Comparison of ENCODE assay signal across 22 cellular contexts in the genomic region with DNA sequence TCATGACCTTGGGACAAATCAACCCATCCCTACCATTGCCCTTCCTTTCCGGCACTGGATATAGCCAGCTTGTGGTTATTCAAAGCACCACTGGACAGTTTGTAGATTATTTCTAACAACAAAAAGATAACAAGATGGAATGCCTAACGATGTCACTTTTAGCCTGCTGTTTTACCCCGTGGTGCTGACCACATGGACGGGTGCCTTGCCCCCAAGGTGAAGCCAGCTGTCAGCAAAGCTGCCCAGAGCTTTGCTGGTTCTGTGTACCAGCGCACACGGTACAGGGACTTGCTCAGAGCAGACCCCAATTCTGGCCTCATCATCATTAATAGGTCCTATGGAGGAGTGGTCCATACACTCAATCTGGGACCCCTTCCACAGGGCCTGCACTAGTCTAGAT.
DNase-seq lines count a peak whose midpoint lies in the region; ATAC-seq, FAIRE-seq and TF ChIP-seq lines count a peak whose summit lies in the region.
"Had no signal": no experiment of that assay in that cellular context is flagged by ENCODE, and none has a peak within 500 bp of the region (broad histone marks: within the 10 kb centered on the region; RNA-seq: fewer than 3 reads in every experiment).

No MANE protein-coding gene starts in this region.

- no peak overlapping the region for H2AK9ac ChIP-seq in IMR-90 (replicated peaks; ENCODE audit: low read depth, low read length, poor library complexity)

- no peaks in the 10 kb centered on the region for H3K9me3 ChIP-seq in BLaER1
- H3K9me3 ChIP-seq in IMR-90 (ENCODE audit: control insufficient read depth, insufficient read depth, low read length) = no peaks in the 10 kb centered on the region
- H3K9me3 ChIP-seq in right atrium auricular region = no peaks in the 10 kb centered on the region
- H3K9me3 ChIP-seq: BE2C, Caco-2 had no signal

- ATAC-seq in IMR-90 (ENCODE audit: low read depth) = no peak
- no peak for ATAC-seq in HG02970 (IDR thresholded peaks at IDR 0.05; ENCODE audit: low FRiP score, unreplicated experiment)
- ATAC-seq: HCT116, K562 had no signal

- no peak overlapping the region for H2AFZ ChIP-seq in IMR-90 (replicated peaks; ENCODE audit: low read length, poor library complexity)

- H3K36me3 Mint-ChIP-seq in neural crest cell (ENCODE audit: low read depth) = peaks cover 12% of the 10 kb centered on the region
- H3K36me3 Mint-ChIP-seq in activated naive CD4-positive, alpha-beta T cell treated with anti-CD3 and anti-CD28 coated beads, Interleukin-2, amount 10 ng/mL, durations not matched to agents 7 days and 5 days = no peaks in the 10 kb centered on the region

- no peaks in the 10 kb centered on the region for H3K27me3 ChIP-seq in BLaER1
- no peaks in the 10 kb centered on the region for H3K27me3 ChIP-seq in IMR-90 (ENCODE audit: control insufficient read depth, insufficient read depth, low read length)
- no peaks in the 10 kb centered on the region for H3K27me3 ChIP-seq in right atrium auricular region
- H3K27me3 ChIP-seq: BE2C had no signal

- no peak overlapping the region for H2BK15ac ChIP-seq in IMR-90 (ENCODE audit: low read depth, low read length)

- no peak overlapping the region for H4K91ac ChIP-seq in IMR-90 (ENCODE audit: insufficient read depth, low read depth, low read length)

- no peak for TF ChIP-seq RAD21 in IMR-90 (IDR thresholded peaks at IDR 0.05; ENCODE audit: low read length)

- no peak overlapping the region for H3K23ac ChIP-seq in IMR-90 (ENCODE audit: low read depth, low read length)

- no peak overlapping the region for H2BK5ac ChIP-seq in IMR-90 (ENCODE audit: low read depth, low read length, poor library complexity, severe bottlenecking)

- H3K9me1 ChIP-seq in IMR-90 (ENCODE audit: insufficient read depth, low read length) = peaks cover 32% of the 10 kb centered on the region

- no peak overlapping the region for H3K14ac ChIP-seq in IMR-90 (replicated peaks; ENCODE audit: low read depth, low read length)

- peak overlapping the region; percentile 50 for H3K27ac Mint-ChIP-seq in neural crest cell (ENCODE audit: unreplicated experiment)
- no peak overlapping the region for H3K27ac Mint-ChIP-seq in activated naive CD4-positive, alpha-beta T cell treated with anti-CD3 and anti-CD28 coated beads, Interleukin-2, amount 10 ng/mL, durations not matched to agents 7 days and 5 days
- H3K27ac Mint-ChIP-seq: CD4-positive, alpha-beta T cell; HFFc6 had no signal

- in situ Hi-C loops in IMR-90 (cut with MboI; ENCODE audit: low sequenced_read_pairs) = no loop called here

- no TSS peak for BruUV-seq in IMR-90 (replicated peaks; lab: Mats Ljungman, UMichigan)

- H3K4me3 ChIP-seq in BLaER1 = no peak overlapping the region
- H3K4me3 ChIP-seq in IMR-90 (ENCODE audit: insufficient read depth, low read depth, low read length) = no peak overlapping the region
- H3K4me3 ChIP-seq in right atrium auricular region = no peak overlapping the region
- H3K4me3 ChIP-seq: K562 had no signal

- TF ChIP-seq POLR2A in IMR-90 (IDR thresholded peaks at IDR 0.05; ENCODE audit: low read depth, low read length) (no peak), GM12891 (IDR thresholded peaks at IDR 0.05; ENCODE audit: low read depth, low read length) (no peak)

- H3K27me3 Mint-ChIP-seq in neural crest cell (ENCODE audit: low read depth) = no peaks in the 10 kb centered on the region
- peaks cover 4% of the 10 kb centered on the region for H3K27me3 Mint-ChIP-seq in activated naive CD4-positive, alpha-beta T cell treated with anti-CD3 and anti-CD28 coated beads, Interleukin-2, amount 10 ng/mL, durations not matched to agents 7 days and 5 days
- H3K27me3 Mint-ChIP-seq: CD4-positive, alpha-beta T cell had no signal

- no peak overlapping the region for H2AK5ac ChIP-seq in IMR-90 (ENCODE audit: low read depth, low read length)

- CTCF ChIA-PET in IMR-90 (lab: Yijun Ruan, JAX) = no interaction called here
- CTCF ChIA-PET in activated naive CD4-positive, alpha-beta T cell treated with anti-CD3 and anti-CD28 coated beads, Interleukin-2, amount 10 ng/mL, durations not matched to agents 7 days and 5 days (lab: Charles Lee) = no interaction called here

- H4K20me1 ChIP-seq in BLaER1 (peaks cover 100% of the 10 kb centered on the region), IMR-90 (ENCODE audit: insufficient read depth, low read length) (no peaks in the 10 kb centered on the region)

- no peak for FAIRE-seq in GM12891 (lab: Jason Lieb, UNC)
- FAIRE-seq: A204.1, K562 had no signal

- POLR2A ChIA-PET in IMR-90 (lab: Charles Lee; ENCODE audit: unreplicated experiment) = interaction anchor here (0.6 kb wide), 1 partner anchor 807 kb away, joined by 8 read pairs; no protein-coding TSS in a partner anchor

- H3K4me3 Mint-ChIP-seq in neural crest cell = no peak overlapping the region
- H3K4me3 Mint-ChIP-seq in activated naive CD4-positive, alpha-beta T cell treated with anti-CD3 and anti-CD28 coated beads, Interleukin-2, amount 10 ng/mL, durations not matched to agents 7 days and 5 days = no peak overlapping the region
- H3K4me3 Mint-ChIP-seq: CD4-positive, alpha-beta T cell; HFFc6 had no signal

- H3K4me2 ChIP-seq in BLaER1 = peak overlapping the region; percentile 76; the same call in 1 of the 2 replicates
- no peak overlapping the region for H3K4me2 ChIP-seq in IMR-90 (ENCODE audit: low read depth, low read length)

- no peaks in the 10 kb centered on the region for H3K9me3 Mint-ChIP-seq in neural crest cell
- H3K9me3 Mint-ChIP-seq in activated naive CD4-positive, alpha-beta T cell treated with anti-CD3 and anti-CD28 coated beads, Interleukin-2, amount 10 ng/mL, durations not matched to agents 7 days and 5 days = no peaks in the 10 kb centered on the region
- H3K9me3 Mint-ChIP-seq: CD4-positive, alpha-beta T cell; HFFc6 had no signal

- no CpG with 5 or more reads among the region's 6 CpGs for WGBS in IMR-90 (ENCODE audit: extremely low coverage in 2 of 2, insufficient read length in 1 of 2), 2 experiments

- H3K4me1 ChIP-seq in BLaER1 (peaks cover 66% of the 10 kb centered on the region), IMR-90 (ENCODE audit: control insufficient read depth, insufficient read depth, low read length) (peaks cover 8% of the 10 kb centered on the region), right atrium auricular region (peaks cover 0 to 20% of the 10 kb centered on the region in 2 donors)
- H3K4me1 ChIP-seq: BE2C, Caco-2 had no signal

- H3K27ac ChIP-seq in BLaER1 = no peak overlapping the region; the same call in 1 of the 2 replicates
- no peak overlapping the region for H3K27ac ChIP-seq in IMR-90 (ENCODE audit: insufficient read depth, low read length)
- peak overlapping the region; percentile 4 to 53 for H3K27ac ChIP-seq in right atrium auricular region
- H3K27ac ChIP-seq: C4-2B, HL-60 had no signal

- H3K4ac ChIP-seq in IMR-90 (ENCODE audit: low read depth, low read length) = no peak overlapping the region; the same call in 1 of the 2 replicates

- H2BK120ac ChIP-seq in IMR-90 (ENCODE audit: low read depth, low read length) = no peak overlapping the region

- dilution Hi-C loops in IMR-90 (cut with HindIII; ENCODE audit: low sequenced_read_pairs, unreplicated experiment) = no loop called here

- peaks cover 21% of the 10 kb centered on the region for H3K4me1 Mint-ChIP-seq in neural crest cell
- no peaks in the 10 kb centered on the region for H3K4me1 Mint-ChIP-seq in activated naive CD4-positive, alpha-beta T cell treated with anti-CD3 and anti-CD28 coated beads, Interleukin-2, amount 10 ng/mL, durations not matched to agents 7 days and 5 days

- TF ChIP-seq CTCF in IMR-90 (conservative IDR thresholded peaks at IDR 0.05; ENCODE audit: low read depth, low read length) (no peak), right atrium auricular region (IDR thresholded peaks at IDR 0.05) (no peak), neural crest cell (conservative IDR thresholded peaks at IDR 0.05) (no peak)

- no peak overlapping the region for H4K8ac ChIP-seq in IMR-90 (ENCODE audit: low read depth in 2 of 2, low read length in 2 of 2)

- DNase-seq in IMR-90 (no peak), right atrium auricular region (ENCODE audit: low spot score) (no peak), neural crest cell (ENCODE audit: low read depth, low spot score) (no peak), GM12891 (ENCODE audit: insufficient read length, low spot score) (no peak)
- no peak for DNase-seq in activated naive CD4-positive, alpha-beta T cell treated with anti-CD3 and anti-CD28 coated beads, Interleukin-2, amount 10 ng/mL, durations not matched to agents 7 days and 5 days
- DNase-seq: ACHN; BE2C; Caco-2; CD4-positive, alpha-beta T cell; DMS153; DMS79; GDM1; GOT3; H7; HFFc6 had no signal

- H3K56ac ChIP-seq in IMR-90 (ENCODE audit: extremely low read depth, insufficient read depth, low read length) = no peak overlapping the region

- H3K9ac ChIP-seq in BLaER1 = no peak overlapping the region
- H3K9ac ChIP-seq in IMR-90 (ENCODE audit: low read depth, low read length) = no peak overlapping the region

- peak overlapping the region; percentile 55; the same call in 1 of the 2 replicates for H4K5ac ChIP-seq in IMR-90 (ENCODE audit: low read depth, low read length)

- peaks cover 27 to 60% of the 10 kb centered on the region in 2 experiments for H3K79me1 ChIP-seq in IMR-90 (ENCODE audit: low read depth in 1 of 2, low read length in 2 of 2)

- no peak overlapping the region for H2BK20ac ChIP-seq in IMR-90 (ENCODE audit: low read depth, low read length)

- H3K36me3 ChIP-seq in BLaER1 (peaks cover 97% of the 10 kb centered on the region), IMR-90 (ENCODE audit: control insufficient read depth, insufficient read depth, low read length) (peaks cover 75% of the 10 kb centered on the region), right atrium auricular region (no peaks in the 10 kb centered on the region)

- intact Hi-C loops in IMR-90 (cut with micrococcal nuclease) = no loop called here

- H3K18ac ChIP-seq in IMR-90 (ENCODE audit: low read depth, low read length) = no peak overlapping the region

TF ChIP-seq in IMR-90, 13 proteins besides CTCF, POLR2A, EP300 and RAD21 (continues in another document):
- no peak for TF ChIP-seq MXI1 (IDR thresholded peaks at IDR 0.05; ENCODE audit: borderline replicate concordance, low read depth, low read length)
- TF ChIP-seq FOS (IDR thresholded peaks at IDR 0.05; ENCODE audit: low read depth, low read length) = no peak
- no peak for TF ChIP-seq MAFK (IDR thresholded peaks at IDR 0.05; ENCODE audit: low read depth, low read length)

TF ChIP-seq in GM12891, 5 proteins besides CTCF, POLR2A, EP300 and RAD21:
- no peak for TF ChIP-seq PAX5 (IDR thresholded peaks at IDR 0.05; ENCODE audit: insufficient read depth, low read length, severe bottlenecking)
- no peak for TF ChIP-seq SPI1 (IDR thresholded peaks at IDR 0.05; ENCODE audit: low read depth, low read length)
- no peak for TF ChIP-seq TAF1 (IDR thresholded peaks at IDR 0.05; ENCODE audit: low read depth, low read length)
- TF ChIP-seq POU2F2 (IDR thresholded peaks at IDR 0.05; ENCODE audit: low read depth, low read length) = no peak
- no peak for TF ChIP-seq POLR2AphosphoS5 (IDR thresholded peaks at IDR 0.05; ENCODE audit: low read depth, low read length)

Comparison
In these comparisons a context has a peak if more than half of its experiments do, and no peak if none do; other contexts are left out.
1. H3K27ac ChIP-seq: peak in right atrium auricular region (2 of 2); none in BLaER1 (single experiment) and IMR-90 (single experiment).